Comparison of ENCODE assay signal across 21 cellular contexts in the genomic region with DNA sequence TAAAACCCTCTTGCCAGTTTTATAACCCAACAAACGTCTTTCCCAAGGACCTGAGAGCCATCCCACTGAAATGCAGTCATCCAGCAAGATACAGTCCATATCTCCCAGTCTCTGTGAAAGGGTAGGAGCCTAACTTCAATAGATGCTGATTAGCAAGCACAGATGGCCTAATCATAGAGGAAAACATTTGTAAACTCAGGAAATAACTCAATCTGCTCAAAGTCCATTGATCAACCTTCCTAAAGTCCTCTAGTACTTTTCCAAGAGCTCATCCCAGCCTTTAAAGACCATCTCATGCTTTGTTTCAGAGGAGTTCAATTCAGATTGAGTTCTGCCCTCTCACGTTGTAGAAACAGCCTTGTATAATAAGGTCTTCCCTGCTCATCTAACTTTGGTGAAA.
"Had no signal": no experiment of that assay in that cellular context is flagged by ENCODE, and none has a peak within 500 bp of the region (broad histone marks: within the 10 kb centered on the region; RNA-seq: fewer than 3 reads in every experiment).

No MANE protein-coding gene starts in this region.

- H3K4me3 Mint-ChIP-seq: naive thymus-derived CD4-positive, alpha-beta T cell had no signal

- H3K4me3 ChIP-seq: coronary artery, dorsolateral prefrontal cortex, esophagus muscularis mucosa, gastroesophageal sphincter, heart right ventricle, left ventricle myocardium inferior, lower lobe of right lung had no signal

- H3K27ac Mint-ChIP-seq: naive thymus-derived CD4-positive, alpha-beta T cell had no signal

- DNase-seq: dermis blood vessel endothelial cell; dorsolateral prefrontal cortex; effector CD4-positive, alpha-beta T cell; effector memory CD4-positive, alpha-beta T cell; foreskin keratinocyte; glutamatergic neuron; head of caudate nucleus; heart right ventricle; hippocampal formation; left cardiac atrium; left ventricle myocardium inferior; lower lobe of right lung; mesenchymal stem cell; midbrain; naive thymus-derived CD4-positive, alpha-beta T cell had no signal

- H3K36me3 ChIP-seq: esophagus muscularis mucosa, gastroesophageal sphincter, heart right ventricle, left ventricle myocardium inferior, lower lobe of right lung had no signal

- FAIRE-seq: colon, islet of Langerhans, keratinocyte had no signal

- H3K27me3 ChIP-seq: dorsolateral prefrontal cortex, esophagus muscularis mucosa, foreskin keratinocyte, gastroesophageal sphincter, heart right ventricle had no signal

- H3K4me1 Mint-ChIP-seq: naive thymus-derived CD4-positive, alpha-beta T cell had no signal

- H3K4me1 ChIP-seq: esophagus muscularis mucosa, foreskin keratinocyte, gastroesophageal sphincter, heart right ventricle, left ventricle myocardium inferior, lower lobe of right lung had no signal

- H3K9me3 ChIP-seq: esophagus muscularis mucosa, gastroesophageal sphincter, heart right ventricle, left ventricle myocardium inferior, lower lobe of right lung had no signal

- H3K27ac ChIP-seq: coronary artery, dorsolateral prefrontal cortex, esophagus muscularis mucosa, foreskin keratinocyte, gastroesophageal sphincter, heart right ventricle, left ventricle myocardium inferior, lower lobe of right lung had no signal

- ATAC-seq: foreskin keratinocyte; gastroesophageal sphincter; heart right ventricle; left cardiac atrium; lower lobe of right lung; naive thymus-derived CD4-positive, alpha-beta T cell had no signal

- H3K36me3 Mint-ChIP-seq: naive thymus-derived CD4-positive, alpha-beta T cell had no signal

- H3K27me3 Mint-ChIP-seq: naive thymus-derived CD4-positive, alpha-beta T cell had no signal
